Comparison of ENCODE assay signal across 19 cellular contexts in genomic region chr18:59643740-59644139, GRCh38. TPM values are rescaled to one million over a fixed set of nuclear protein-coding genes. Genes with fewer than 3 reads are reported as not detected.
"Had no signal": no experiment of that assay in that cellular context is flagged by ENCODE, and none has a peak within 500 bp of the region (broad histone marks: within the 10 kb centered on the region; RNA-seq: fewer than 3 reads in every experiment).

No MANE protein-coding gene starts in this region.

- H3K27ac ChIP-seq: coronary artery, dorsolateral prefrontal cortex, esophagus muscularis mucosa, foreskin keratinocyte, gastroesophageal sphincter, heart left ventricle, hepatocyte, left lung, lower lobe of right lung had no signal

- DNase-seq: dermis blood vessel endothelial cell; dorsolateral prefrontal cortex; effector CD4-positive, alpha-beta T cell; effector memory CD4-positive, alpha-beta T cell; foreskin keratinocyte; heart left ventricle; hypothalamus; left cardiac atrium; left lung; left ventricle myocardium superior; lower lobe of right lung; mesenchymal stem cell; mucosa of descending colon had no signal

- H3K4me3 Mint-ChIP-seq: mesothelial cell of epicardium had no signal

- H3K27me3 ChIP-seq: esophagus muscularis mucosa, foreskin keratinocyte, gastroesophageal sphincter, heart left ventricle, left lung had no signal

- H3K9me3 ChIP-seq: esophagus muscularis mucosa, gastroesophageal sphincter, heart left ventricle, left lung, lower lobe of right lung, mucosa of descending colon had no signal

- H3K36me3 ChIP-seq: esophagus muscularis mucosa, gastroesophageal sphincter, heart left ventricle, left lung, lower lobe of right lung had no signal

- H3K4me3 ChIP-seq: coronary artery, dorsolateral prefrontal cortex, esophagus muscularis mucosa, gastroesophageal sphincter, heart left ventricle, hepatocyte, left lung, lower lobe of right lung, mucosa of descending colon had no signal

- H3K4me1 ChIP-seq: esophagus muscularis mucosa, gastroesophageal sphincter, heart left ventricle, left lung, lower lobe of right lung had no signal

- ATAC-seq: foreskin keratinocyte, gastroesophageal sphincter, heart left ventricle, left cardiac atrium, left lung, left ventricle myocardium superior, lower lobe of right lung, mucosa of descending colon had no signal

- H3K9me3 Mint-ChIP-seq: mesothelial cell of epicardium had no signal

- H3K27ac Mint-ChIP-seq: mesothelial cell of epicardium had no signal

RNA-seq across cellular contexts. Expression of gene CCBE1, which starts 53.5 kb away (rescaled TPM):
- total RNA-seq: endothelial cell of umbilical vein had no signal
